ENCODE assay signal across 8 cellular contexts in genomic region chr12:95205685-95206084, GRCh38. TPM values are rescaled to one million over a fixed set of nuclear protein-coding genes. Genes with fewer than 3 reads are reported as not detected.
DNase-seq lines count a peak whose midpoint lies in the region; ATAC-seq and TF ChIP-seq lines count a peak whose summit lies in the region.

No MANE protein-coding gene starts in this region.

- no peaks in the 10 kb centered on the region for H3K27me3 ChIP-seq in PC-3 (ENCODE audit: low read length)
- H3K27me3 ChIP-seq in esophagus (ENCODE audit: control insufficient read depth in 1 of 2, insufficient read depth in 2 of 2, low read length in 2 of 2): no peaks in the 10 kb centered on the region
- no peaks in the 10 kb centered on the region for H3K27me3 ChIP-seq in naive thymus-derived CD4-positive, alpha-beta T cell (ENCODE audit: control insufficient read depth in 2 of 2, insufficient read depth in 2 of 2, low read length in 2 of 2)

- peak overlapping the region; percentile 97 for H3K27ac ChIP-seq in PC-3 (ENCODE audit: low read length)
- H3K27ac ChIP-seq in esophagus (ENCODE audit: low read depth in 2 of 2, low read length in 1 of 2): peak overlapping the region; percentile 87 to 89
- H3K27ac ChIP-seq in naive thymus-derived CD4-positive, alpha-beta T cell (ENCODE audit: low read depth, low read length): no peak overlapping the region

- peaks cover 0 to 3% (median 0%) of the 10 kb centered on the region in 5 donors for H3K27me3 Mint-ChIP-seq in naive thymus-derived CD4-positive, alpha-beta T cell

- no peaks in the 10 kb centered on the region for H3F3A ChIP-seq in PC-3 (ENCODE audit: low read length, unreplicated experiment)

- peak overlapping the region; percentile 81 for H3K4me2 ChIP-seq in PC-3 (ENCODE audit: low read length)

- H3K79me2 ChIP-seq in PC-3 (ENCODE audit: low read length): peaks cover 88% of the 10 kb centered on the region

- POLR2A ChIA-PET in PC-3 (lab: Charles Lee; ENCODE audit: unreplicated experiment): interaction anchor here (0.6 kb wide), 1 partner anchor 13 kb away, joined by 4 read pairs; no protein-coding TSS in a partner anchor
- POLR2A ChIA-PET in naive thymus-derived CD4-positive, alpha-beta T cell (lab: Charles Lee): interaction anchor here (0.6 to 1.1 kb wide), 2 partner anchors 11 to 126 kb away, joined by 5 to 6 read pairs; partner anchors contain the start of gene FGD6

- intact Hi-C loops in PC-3 (cut with micrococcal nuclease): no loop called here
- intact Hi-C loops in naive thymus-derived CD4-positive, alpha-beta T cell (cut with micrococcal nuclease): no loop called here

- 32 to 51% methylated on average over 4 of the region's 4 CpGs for WGBS in esophagus, 2 donors

- H3K36me3 ChIP-seq in PC-3 (ENCODE audit: low read depth, low read length) (peaks cover 4% of the 10 kb centered on the region; the same call in 1 of the 2 replicates), esophagus (ENCODE audit: control insufficient read depth in 2 of 2, insufficient read depth in 2 of 2, low read length in 1 of 2) (no peaks in the 10 kb centered on the region)
- H3K36me3 ChIP-seq in naive thymus-derived CD4-positive, alpha-beta T cell (ENCODE audit: control insufficient read depth in 2 of 3, insufficient read depth in 3 of 3, low read length in 3 of 3): no peaks in the 10 kb centered on the region

- H3K9me2 ChIP-seq in PC-3 (replicated peaks; ENCODE audit: low read length): no peaks in the 10 kb centered on the region

- peak; percentile 68 for ATAC-seq in PC-3
- ATAC-seq in naive thymus-derived CD4-positive, alpha-beta T cell: peak; percentile 44
- no peak for ATAC-seq in GM18505 (IDR thresholded peaks at IDR 0.05; ENCODE audit: unreplicated experiment)
- no peak for ATAC-seq in GM19035 (IDR thresholded peaks at IDR 0.05; ENCODE audit: unreplicated experiment)

- H3K4me1 ChIP-seq in PC-3 (ENCODE audit: insufficient read depth, low read length) (peaks cover 57% of the 10 kb centered on the region), esophagus (ENCODE audit: control insufficient read depth in 2 of 2, insufficient read depth in 2 of 2, low read length in 1 of 2) (peaks cover 0 to 4% of the 10 kb centered on the region in 2 donors)
- H3K4me1 ChIP-seq in naive thymus-derived CD4-positive, alpha-beta T cell (ENCODE audit: control insufficient read depth in 2 of 2, insufficient read depth in 2 of 2, low read length in 2 of 2): no peaks in the 10 kb centered on the region

- H3K36me3 Mint-ChIP-seq in naive thymus-derived CD4-positive, alpha-beta T cell: peaks cover 0 to 3% (median 0%) of the 10 kb centered on the region in 5 donors

- H3K4me3 ChIP-seq in PC-3 (ENCODE audit: low read length) (peak overlapping the region; percentile 19; the same call in 1 of the 2 replicates), esophagus (ENCODE audit: low read depth in 1 of 2, low read length in 2 of 2) (no peak overlapping the region)
- H3K4me3 ChIP-seq in naive thymus-derived CD4-positive, alpha-beta T cell (ENCODE audit: low read length): no peak overlapping the region

- H2AFZ ChIP-seq in PC-3 (ENCODE audit: low read length): 0 out of 2 replicates have a peak overlapping the region, but pooled peaks have one; percentile 39

- BruUV-seq in PC-3 (replicated peaks; lab: Mats Ljungman, UMichigan): no TSS peak

- H3K9me3 Mint-ChIP-seq in naive thymus-derived CD4-positive, alpha-beta T cell: no peaks in the 10 kb centered on the region

- H3K9ac ChIP-seq in PC-3 (ENCODE audit: low read length): peak overlapping the region; percentile 74

- H3K27ac Mint-ChIP-seq in naive thymus-derived CD4-positive, alpha-beta T cell: peak overlapping the region in 1 of 9 donors; percentile 51

- no peak for TF ChIP-seq POLR2A in GM18505 (IDR thresholded peaks at IDR 0.05; ENCODE audit: borderline replicate concordance, extremely low read depth, insufficient read depth, insufficient read length)

- H4K20me1 ChIP-seq in PC-3 (ENCODE audit: low read length): no peaks in the 10 kb centered on the region

- TF ChIP-seq CTCF in PC-3 (conservative IDR thresholded peaks at IDR 0.05; ENCODE audit: low read depth, low read length): no peak

- DNase-seq in AG20443 (ENCODE audit: low spot score) (peak; percentile 79), PC-3 (peak; percentile 80), NCI-H1417 (lab: John Stamatoyannopoulos, UW) (no peak)
- no peak for DNase-seq in naive thymus-derived CD4-positive, alpha-beta T cell
- DNase-seq in activated CD4-positive, CD25-positive, alpha-beta regulatory T cell (lab: John Stamatoyannopoulos, UW): no peak

- CTCF ChIA-PET in PC-3 (lab: Charles Lee): no interaction called here
- CTCF ChIA-PET in naive thymus-derived CD4-positive, alpha-beta T cell (lab: Charles Lee): no interaction called here

- H3K4me3 Mint-ChIP-seq in naive thymus-derived CD4-positive, alpha-beta T cell: no peak overlapping the region

- H3K4me1 Mint-ChIP-seq in naive thymus-derived CD4-positive, alpha-beta T cell: peaks cover 5 to 30% (median 15%) of the 10 kb centered on the region in 7 donors

- H3K9me3 ChIP-seq in PC-3 (ENCODE audit: low read length) (no peaks in the 10 kb centered on the region), esophagus (ENCODE audit: control insufficient read depth in 2 of 2, insufficient read depth in 1 of 2, low read depth in 1 of 2, low read length in 1 of 2) (no peaks in the 10 kb centered on the region)
- no peaks in the 10 kb centered on the region for H3K9me3 ChIP-seq in naive thymus-derived CD4-positive, alpha-beta T cell (ENCODE audit: control insufficient read depth in 2 of 3, low read length in 3 of 3)

RNA-seq across cellular contexts. Expression of gene FGD6, which starts 11.6 kb away (rescaled TPM):
- total RNA-seq in PC-3 (2014; rRNA removed): 14.2 and 14.3 TPM in 2 replicates
- 1 to 10 TPM; 2.2 to 2.3 TPM for polyA plus RNA-seq in esophagus
- 1 to 10 TPM in 3 of 5 experiments, under 1 TPM in 2; 0.70 to 8.6 (median 1.1) TPM for total RNA-seq in naive thymus-derived CD4-positive, alpha-beta T cell
- polyA plus RNA-seq in naive thymus-derived CD4-positive, alpha-beta T cell: 1 to 10 TPM in 1 of 2 donors, under 1 TPM in 1; 0.35 to 1.1 TPM

RNA-seq across cellular contexts. Expression of gene VEZT, which starts 11.9 kb away (rescaled TPM):
- total RNA-seq in PC-3 (2014; rRNA removed): 83.6 and 85.9 TPM in 2 replicates
- polyA plus RNA-seq in esophagus: 10 to 100 TPM; 22.7 to 23.9 TPM
- 10 to 100 TPM; 37.2 to 48.8 (median 44.2) TPM for total RNA-seq in naive thymus-derived CD4-positive, alpha-beta T cell
- polyA plus RNA-seq in naive thymus-derived CD4-positive, alpha-beta T cell: 10 to 100 TPM; 23.2 to 26.9 TPM

Comparison
In these comparisons a context has a peak if more than half of its experiments do, and no peak if none do; other contexts are left out.
1. DNase-seq: peak in AG20443 (single experiment) and PC-3 (single experiment); none in naive thymus-derived CD4-positive, alpha-beta T cell (0 of 9), activated CD4-positive, CD25-positive, alpha-beta regulatory T cell (0 of 4) and NCI-H1417 (0 of 3).
2. ATAC-seq: peak in PC-3 (single experiment) and naive thymus-derived CD4-positive, alpha-beta T cell (single experiment); none in GM18505 (single experiment) and GM19035 (single experiment).